ENCODE assay signal across 1 cellular context in genomic region chr2:231211461-231211860, GRCh38.
TF ChIP-seq lines count a peak whose summit lies in the region.

No MANE protein-coding gene starts in this region.

TF ChIP-seq in GM23338, 12 proteins besides CTCF, POLR2A, EP300 and RAD21 (continued from another document):
- TF ChIP-seq ZNF462 (CRISPR knock-in tag; IDR thresholded peaks at IDR 0.05) = no peak
- TF ChIP-seq CREB1 (CRISPR knock-in tag; IDR thresholded peaks at IDR 0.05; ENCODE audit: low read depth) = no peak
